In genomic region chr22:42365337-42365865, GRCh38 we compare ENCODE assay signal across 9 cellular contexts.
DNase-seq lines count a peak whose midpoint lies in the region; ATAC-seq and TF ChIP-seq lines count a peak whose summit lies in the region.
"Had no signal": no experiment of that assay in that cellular context is flagged by ENCODE, and none has a peak within 500 bp of the region (broad histone marks: within the 10 kb centered on the region; RNA-seq: fewer than 3 reads in every experiment).

No MANE protein-coding gene starts in this region.

- H3K27me3 ChIP-seq in neuronal stem cell (ENCODE audit: control insufficient read depth in 3 of 3, insufficient read depth in 3 of 3, low read depth in 1 of 3, low read length in 3 of 3) = peaks cover 17 to 27% (median 20%) of the 10 kb centered on the region in 3 experiments

- no peak overlapping the region for H3K9ac ChIP-seq in neuronal stem cell (ENCODE audit: low read depth, low read length, poor library complexity)

- H3K14ac ChIP-seq in neuronal stem cell (ENCODE audit: low read length) = no peak overlapping the region

- H2AFZ ChIP-seq in neuronal stem cell (ENCODE audit: low read length) = peak overlapping the region; percentile 50

- peaks cover 22 to 33% of the 10 kb centered on the region in 2 donors for H3K4me1 ChIP-seq in neuronal stem cell (ENCODE audit: control insufficient read depth in 2 of 2, insufficient read depth in 1 of 2, low read depth in 1 of 2, low read length in 2 of 2)
- H3K4me1 ChIP-seq in mucosa of descending colon (ENCODE audit: low read depth) = peaks cover 6% of the 10 kb centered on the region

- no peak overlapping the region for H3K27ac ChIP-seq in neuronal stem cell (replicated peaks; ENCODE audit: low read length)

- H3K79me1 ChIP-seq in neuronal stem cell (ENCODE audit: low read depth, low read length) = no peaks in the 10 kb centered on the region

- TF ChIP-seq CTCF in mucosa of descending colon (IDR thresholded peaks at IDR 0.05) = no peak

- intact Hi-C loops in mucosa of descending colon (cut with DNase I, micrococcal nuclease) = no loop called here

- no peak overlapping the region for H4K91ac ChIP-seq in neuronal stem cell (ENCODE audit: low read depth, low read length, poor library complexity)

- no peak overlapping the region for H2BK5ac ChIP-seq in neuronal stem cell (ENCODE audit: low read length)

- WGBS in neuronal stem cell (ENCODE audit: extremely low coverage in 2 of 2, insufficient read length in 2 of 2, insufficient replicate concordance in 1 of 2), 2 donors = no CpG with 5 or more reads among the region's 10 CpGs

- no peak overlapping the region for H2BK120ac ChIP-seq in neuronal stem cell (ENCODE audit: low read depth, low read length)

- no peak overlapping the region for H3K23ac ChIP-seq in neuronal stem cell (ENCODE audit: low read depth, low read length, poor library complexity)

- no peak overlapping the region for H2BK15ac ChIP-seq in neuronal stem cell (ENCODE audit: low read length)

- peaks cover 0 to 3% of the 10 kb centered on the region in 2 donors for H3K36me3 ChIP-seq in neuronal stem cell (replicated peaks in 1 of 2; ENCODE audit: control insufficient read depth in 2 of 2, insufficient read depth in 2 of 2, low read length in 2 of 2)
- no peaks in the 10 kb centered on the region for H3K36me3 ChIP-seq in mucosa of descending colon (ENCODE audit: low read depth)
- H3K36me3 ChIP-seq: spleen had no signal

- DNase-seq in DMS153 treated with DMSO at 0.1 percent for 48 hours (lab: John Stamatoyannopoulos, UW; ENCODE audit: unreplicated experiment) (peak; percentile 44), NCI-H1694 treated with DMSO at 0.1 percent for 48 hours (lab: John Stamatoyannopoulos, UW) (peak; percentile 58), ecto neural progenitor cell (ENCODE audit: low spot score) (peak; percentile 74), neuronal stem cell (ENCODE audit: low spot score) (no peak), iPS-NIHi7 (ENCODE audit: extremely low spot score) (no peak), SHP77 treated with DMSO at 0.1 percent for 48 hours (lab: John Stamatoyannopoulos, UW) (no peak), mucosa of descending colon (no peak)
- no peak for DNase-seq in activated CD4-positive, alpha-beta T cell treated with anti-CD3 and anti-CD28 coated beads for 48 hours
- DNase-seq: spleen had no signal

- H2BK12ac ChIP-seq in neuronal stem cell (ENCODE audit: low read length) = no peak overlapping the region

- peak overlapping the region; percentile 51 for H3K4me2 ChIP-seq in neuronal stem cell (ENCODE audit: insufficient read depth, low read length, poor library complexity, severe bottlenecking)

- no peak overlapping the region for H3K4me3 ChIP-seq in neuronal stem cell (ENCODE audit: low read length in 2 of 2)
- no peak overlapping the region for H3K4me3 ChIP-seq in mucosa of descending colon
- H3K4me3 ChIP-seq: spleen had no signal

- H3K9me3 ChIP-seq in neuronal stem cell (replicated peaks in 1 of 2; ENCODE audit: control insufficient read depth in 2 of 2, insufficient read depth in 1 of 2, low read depth in 1 of 2, low read length in 2 of 2) (peaks cover 0 to 2% of the 10 kb centered on the region in 2 donors), mucosa of descending colon (no peaks in the 10 kb centered on the region)
- H3K9me3 ChIP-seq: spleen had no signal

- H3K4ac ChIP-seq in neuronal stem cell (ENCODE audit: low read length) = no peak overlapping the region

- H2AK5ac ChIP-seq in neuronal stem cell (ENCODE audit: low read depth, low read length) = no peak overlapping the region

- H4K8ac ChIP-seq in neuronal stem cell (ENCODE audit: low read depth, low read length) = no peak overlapping the region

- H3K18ac ChIP-seq in neuronal stem cell (ENCODE audit: low read length) = no peak overlapping the region

- ATAC-seq in mucosa of descending colon = no peak

Comparison
In these comparisons a context has a peak if more than half of its experiments do, and no peak if none do; other contexts are left out.
1. DNase-seq: peak in DMS153 treated with DMSO at 0.1 percent for 48 hours (single experiment), NCI-H1694 treated with DMSO at 0.1 percent for 48 hours (single experiment) and ecto neural progenitor cell (single experiment); none in neuronal stem cell (single experiment), iPS-NIHi7 (single experiment), SHP77 treated with DMSO at 0.1 percent for 48 hours (single experiment), activated CD4-positive, alpha-beta T cell treated with anti-CD3 and anti-CD28 coated beads for 48 hours (single experiment) and mucosa of descending colon (0 of 3).